8 cellular contexts compared by ENCODE assay signal in genomic region chr9:110623462-110624025, GRCh38. TPM values are rescaled to one million over a fixed set of nuclear protein-coding genes. Genes with fewer than 3 reads are reported as not detected.
A peak's percentile ranks its signal among the peaks of the same experiment; 100 is the strongest.
DNase-seq lines count a peak whose midpoint lies in the region; TF ChIP-seq lines count a peak whose summit lies in the region.

No MANE protein-coding gene starts in this region.

- H3K9me3 Mint-ChIP-seq in T-helper 2 cell treated with Interferon-gamma antibody and Interleukin-4, amounts not matched to agents 5 μg/mL and 100 μg/mL, for 36 hours, result no peaks in the 10 kb centered on the region

- no peak for TF ChIP-seq EP300 in SK-N-SH (IDR thresholded peaks at IDR 0.05; ENCODE audit: borderline replicate concordance in 1 of 2, low read depth in 1 of 2, low read length in 1 of 2)

- no peaks in the 10 kb centered on the region for H3K4me1 Mint-ChIP-seq in T-helper 2 cell treated with Interferon-gamma antibody and Interleukin-4, amounts not matched to agents 5 μg/mL and 100 μg/mL, for 36 hours (ENCODE audit: low read depth)

- H3K9me2 ChIP-seq in SK-N-SH, result no peaks in the 10 kb centered on the region

- H3K4me1 ChIP-seq in SK-N-SH (ENCODE audit: control insufficient read depth in 1 of 2, insufficient read depth in 2 of 2, low read depth in 1 of 2, low read length in 1 of 2) (peaks cover 0 to 7% of the 10 kb centered on the region in 2 experiments; a peak in 1 of 4 replicates), parathyroid adenoma (no peaks in the 10 kb centered on the region)

- H3K36me3 Mint-ChIP-seq in T-helper 2 cell treated with Interferon-gamma antibody and Interleukin-4, amounts not matched to agents 5 μg/mL and 100 μg/mL, for 36 hours (ENCODE audit: low read depth), result no peaks in the 10 kb centered on the region

- DNase-seq in AML-193 (lab: John Stamatoyannopoulos, UW) (peak; percentile 26 to 41), MV-4-11 (lab: John Stamatoyannopoulos, UW) (peak; percentile 40), SK-N-SH (peak; percentile 30), fibroblast of peridontal ligament (ENCODE audit: extremely low read depth) (peak; percentile 87), OCI-M2 (lab: John Stamatoyannopoulos, UW; ENCODE audit: unreplicated experiment) (no peak)
- DNase-seq in T-helper 2 cell treated with Interferon-gamma antibody and Interleukin-4, amounts not matched to agents 5 μg/mL and 100 μg/mL, for 36 hours (ENCODE audit: low spot score), result no peak

- no peaks in the 10 kb centered on the region for H3F3A ChIP-seq in SK-N-SH (replicated peaks; ENCODE audit: insufficient read depth)

- peak; percentile 92 for TF ChIP-seq RAD21 in SK-N-SH (IDR thresholded peaks at IDR 0.05; ENCODE audit: low read length)

- H4K20me1 ChIP-seq in SK-N-SH (ENCODE audit: insufficient read depth), result no peaks in the 10 kb centered on the region

- 42% methylated on average over 3 of the region's 3 CpGs for WGBS in SK-N-SH (ENCODE audit: low lambda C conversion rate)

- H3K27me3 Mint-ChIP-seq in T-helper 2 cell treated with Interferon-gamma antibody and Interleukin-4, amounts not matched to agents 5 μg/mL and 100 μg/mL, for 36 hours (ENCODE audit: low read depth), result peaks cover 3% of the 10 kb centered on the region

- no peaks in the 10 kb centered on the region for H3K79me2 ChIP-seq in SK-N-SH (ENCODE audit: insufficient read depth)
- no peaks in the 10 kb centered on the region for H3K79me2 ChIP-seq in parathyroid adenoma

- H3K27ac ChIP-seq in SK-N-SH (ENCODE audit: low read depth in 2 of 2, low read length in 1 of 2), result no peak overlapping the region
- no peak overlapping the region for H3K27ac ChIP-seq in parathyroid adenoma

- TF ChIP-seq CTCF in GM12872 (IDR thresholded peaks at IDR 0.05; ENCODE audit: insufficient read depth, low read depth, low read length), result peak; percentile 55; the same call in 2 of the 3 replicates
- peak; percentile 76 for TF ChIP-seq CTCF in SK-N-SH (IDR thresholded peaks at IDR 0.05)
- peak; percentile 29 for TF ChIP-seq CTCF in parathyroid adenoma (IDR thresholded peaks at IDR 0.05)

- no peak overlapping the region for H3K27ac Mint-ChIP-seq in T-helper 2 cell treated with Interferon-gamma antibody and Interleukin-4, amounts not matched to agents 5 μg/mL and 100 μg/mL, for 36 hours

- POLR2A ChIA-PET in SK-N-SH (lab: Yijun Ruan, JAX), result no interaction called here

- no peak overlapping the region for H3K4me3 Mint-ChIP-seq in T-helper 2 cell treated with Interferon-gamma antibody and Interleukin-4, amounts not matched to agents 5 μg/mL and 100 μg/mL, for 36 hours

- H3K9ac ChIP-seq in SK-N-SH, result no peak overlapping the region
- H3K9ac ChIP-seq in parathyroid adenoma, result no peak overlapping the region

- no peak overlapping the region for H3K4me2 ChIP-seq in SK-N-SH
- H3K4me2 ChIP-seq in parathyroid adenoma (ENCODE audit: low read length), result no peak overlapping the region

- H3K27me3 ChIP-seq in SK-N-SH (ENCODE audit: insufficient read depth), result no peaks in the 10 kb centered on the region
- no peaks in the 10 kb centered on the region for H3K27me3 ChIP-seq in parathyroid adenoma (ENCODE audit: control insufficient read depth, insufficient read depth, low read length)

- no peaks in the 10 kb centered on the region for H3K9me3 ChIP-seq in SK-N-SH
- no peaks in the 10 kb centered on the region for H3K9me3 ChIP-seq in parathyroid adenoma (ENCODE audit: control insufficient read depth, low read length)

- H2AFZ ChIP-seq in SK-N-SH (ENCODE audit: low read depth) (peak overlapping the region; percentile 38; the same call in 1 of the 2 replicates), parathyroid adenoma (no peak overlapping the region)

- CTCF ChIA-PET in SK-N-SH (lab: Yijun Ruan, JAX), result interaction anchor here (0.6 to 2.3 kb wide), 46 partner anchors 12 to 1049 kb away, joined by 3 to 42 read pairs (median 4); partner anchors contain the start of gene TXNDC8

- H3K36me3 ChIP-seq in SK-N-SH (replicated peaks in 1 of 2; ENCODE audit: control insufficient read depth in 1 of 2, insufficient read depth in 2 of 2, low read length in 1 of 2), result no peaks in the 10 kb centered on the region
- no peaks in the 10 kb centered on the region for H3K36me3 ChIP-seq in parathyroid adenoma (ENCODE audit: control insufficient read depth, insufficient read depth, low read length)

- H3K4me3 ChIP-seq in SK-N-SH (ENCODE audit: low read depth in 2 of 2, low read length in 1 of 2) (no peak overlapping the region; a peak in 1 of 4 replicates), parathyroid adenoma (ENCODE audit: low read depth, low read length) (no peak overlapping the region)

TF ChIP-seq in SK-N-SH, 30 proteins besides CTCF, POLR2A, EP300 and RAD21:
- TF ChIP-seq YY1 (IDR thresholded peaks at IDR 0.05; ENCODE audit: low read depth) (no peak), RFX5 (IDR thresholded peaks at IDR 0.05; ENCODE audit: low read length) (no peak), FOXJ3 (CRISPR knock-in tag; IDR thresholded peaks at IDR 0.05) (no peak), FOSL2 (IDR thresholded peaks at IDR 0.05; ENCODE audit: borderline replicate concordance, low read depth) (no peak), TEAD4 (IDR thresholded peaks at IDR 0.05; ENCODE audit: borderline replicate concordance, insufficient read depth) (no peak), SMC3 (IDR thresholded peaks at IDR 0.05; ENCODE audit: low read depth, low read length) (peak; percentile 75)
- TF ChIP-seq, protein P1, sequence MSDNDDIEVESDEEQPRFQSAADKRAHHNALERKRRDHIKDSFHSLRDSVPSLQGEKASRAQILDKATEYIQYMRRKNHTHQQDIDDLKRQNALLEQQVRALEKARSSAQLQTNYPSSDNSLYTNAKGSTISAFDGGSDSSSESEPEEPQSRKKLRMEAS (IDR thresholded peaks at IDR 0.05; ENCODE audit: low read depth), result no peak
TF ChIP-seq in SK-N-SH: peak in this region for 1.

RNA-seq across cellular contexts. Expression of gene SVEP1, which starts 44.0 kb away (rescaled TPM):
- polyA plus RNA-seq in SK-N-SH (2012; rRNA removed), result 0.10 and 0.11 TPM in 2 replicates
- 0.12 and 0.17 TPM in 2 replicates for polyA plus RNA-seq in SK-N-SH (2012; cell fraction: cytosol; rRNA removed)
- 0.15 and 0.29 TPM in 2 replicates for polyA plus RNA-seq in SK-N-SH (2012; cell fraction: nucleus; rRNA removed)

RNA-seq across cellular contexts. Expression of gene MUSK, which starts 45.0 kb away (rescaled TPM):
- polyA plus RNA-seq in SK-N-SH (2012; rRNA removed), result not detected in 2 replicates
- polyA plus RNA-seq in SK-N-SH (2012; cell fraction: cytosol; rRNA removed), result 0.03 and 0.04 TPM in 2 replicates
- not detected in 2 replicates for polyA plus RNA-seq in SK-N-SH (2012; cell fraction: nucleus; rRNA removed)

Comparison
In these comparisons a context has a peak if more than half of its experiments do, and no peak if none do; other contexts are left out.
1. DNase-seq: peak in AML-193 (2 of 2), MV-4-11 (single experiment), SK-N-SH (single experiment) and fibroblast of peridontal ligament (single experiment); none in T-helper 2 cell treated with Interferon-gamma antibody and Interleukin-4, amounts not matched to agents 5 μg/mL and 100 μg/mL, for 36 hours (single experiment) and OCI-M2 (single experiment).
2. Peak in every context shown above with its lines, with median percentiles within 50 percentile points of each other: CTCF ChIP-seq.